8 cellular contexts compared by ENCODE assay signal in genomic region chr1:235253219-235253640, GRCh38.
DNase-seq lines count a peak whose midpoint lies in the region; ATAC-seq and TF ChIP-seq lines count a peak whose summit lies in the region.

No MANE protein-coding gene starts in this region.

- H3K9me3 ChIP-seq in PC-9 (ENCODE audit: insufficient read depth, low read depth) (no peaks in the 10 kb centered on the region), osteoblast (ENCODE audit: low read depth, low read length) (no peaks in the 10 kb centered on the region), transverse colon (no peaks in the 10 kb centered on the region)

- H3K27ac ChIP-seq in PC-9: no peak overlapping the region
- no peak overlapping the region for H3K27ac ChIP-seq in osteoblast (ENCODE audit: low read depth, low read length)
- no peak overlapping the region for H3K27ac ChIP-seq in transverse colon

- no peaks in the 10 kb centered on the region for H3K27me3 ChIP-seq in PC-9 (ENCODE audit: insufficient read depth, low read depth)
- H3K27me3 ChIP-seq in osteoblast (ENCODE audit: insufficient read depth, low read length): no peaks in the 10 kb centered on the region
- H3K27me3 ChIP-seq in transverse colon: no peaks in the 10 kb centered on the region

- CTCF ChIA-PET in PC-9 (lab: Charles Lee): interaction anchor here (0.6 to 1.7 kb wide), 2 partner anchors 22 to 47 kb away, joined by 3 to 6 read pairs; no protein-coding TSS in a partner anchor

- H3F3A ChIP-seq in PC-9 (ENCODE audit: insufficient read depth, low read depth): peaks cover 37% of the 10 kb centered on the region

- 0 to 10% methylated on average over 1 of the region's 1 CpG for WGBS in transverse colon (ENCODE audit: low coverage in 1 of 2), 2 donors

- 0 out of 2 replicates have a peak, but pooled peaks cover 13% of the 10 kb centered on the region for H3K36me3 ChIP-seq in PC-9 (ENCODE audit: low read depth)
- H3K36me3 ChIP-seq in osteoblast (ENCODE audit: insufficient read depth, low read length): peaks cover 8% of the 10 kb centered on the region
- no peaks in the 10 kb centered on the region for H3K36me3 ChIP-seq in transverse colon

- in situ Hi-C loops in transverse colon (cut with MboI; ENCODE audit: low pct_ligation_motif_present in 1 of 4, low pct_unique_long_range_greater_than_20kb in 1 of 4, low sequenced_read_pairs in 3 of 4): loop anchor here in 2 of 4 donors (10.0 kb wide), 1 partner anchor 162 kb away; no protein-coding TSS in a partner anchor

- TF ChIP-seq POLR2A in transverse colon (IDR thresholded peaks at IDR 0.05): no peak

- peak; percentile 88 for TF ChIP-seq CTCF in PC-9 (conservative IDR thresholded peaks at IDR 0.05)
- TF ChIP-seq CTCF in fibroblast of villous mesenchyme (IDR thresholded peaks at IDR 0.05; ENCODE audit: insufficient read depth, low read depth, low read length): peak; percentile 93
- peak; percentile 96 for TF ChIP-seq CTCF in osteoblast (IDR thresholded peaks at IDR 0.05; ENCODE audit: extremely low read depth, low read depth, low read length)
- TF ChIP-seq CTCF in transverse colon (IDR thresholded peaks at IDR 0.05): peak; percentile 68 to 80 (median 79)

- peak; percentile 55 for ATAC-seq in GM19328 (IDR thresholded peaks at IDR 0.05; ENCODE audit: unreplicated experiment)

- H3K4me2 ChIP-seq in PC-9 (no peak overlapping the region), osteoblast (ENCODE audit: insufficient read depth, low read length) (no peak overlapping the region)

- H4K20me1 ChIP-seq in PC-9 (ENCODE audit: insufficient read depth) (peaks cover 16% of the 10 kb centered on the region; the same call in 1 of the 2 replicates), osteoblast (ENCODE audit: insufficient read depth, low read length) (peaks cover 18% of the 10 kb centered on the region)

- POLR2A ChIA-PET in PC-9 (lab: Charles Lee; ENCODE audit: unreplicated experiment): no interaction called here

- TF ChIP-seq RAD21 in Ishikawa (IDR thresholded peaks at IDR 0.05; ENCODE audit: low read depth): peak; percentile 93

- H3K4me3 ChIP-seq in PC-9: no peak overlapping the region
- no peak overlapping the region for H3K4me3 ChIP-seq in fibroblast of villous mesenchyme (ENCODE audit: low read depth, low read length)
- no peak overlapping the region for H3K4me3 ChIP-seq in osteoblast (ENCODE audit: insufficient read depth, low read length)
- H3K4me3 ChIP-seq in transverse colon: no peak overlapping the region

- DNase-seq in Ammon's horn (ENCODE audit: low spot score) (peak; percentile 85), PC-9 (peak; percentile 68 to 71), activated T-helper 1 cell treated with Interleukin-2 at 50 U/mL for 16 hours (ENCODE audit: low read depth) (peak; percentile 35), fibroblast of villous mesenchyme (ENCODE audit: low read depth) (peak; percentile 81), osteoblast (ENCODE audit: insufficient read length, low spot score, missing footprints) (no peak), transverse colon (peak; percentile 60)

- peaks cover 26% of the 10 kb centered on the region for H3K79me2 ChIP-seq in PC-9 (ENCODE audit: low read depth)
- H3K79me2 ChIP-seq in osteoblast (ENCODE audit: insufficient read depth, low read length): peaks cover 24% of the 10 kb centered on the region

- TF ChIP-seq EP300 in Ishikawa (IDR thresholded peaks at IDR 0.05; ENCODE audit: borderline replicate concordance): no peak
- TF ChIP-seq EP300 in transverse colon (IDR thresholded peaks at IDR 0.05; ENCODE audit: low read depth): no peak

- intact Hi-C loops in PC-9 (cut with micrococcal nuclease; ENCODE audit: unreplicated experiment): loop anchor here (1.0 kb wide), 3 partner anchors 75 to 162 kb away; partner anchors contain the start of genes ARID4B, GGPS1 and TBCE
- intact Hi-C loops in transverse colon (cut with DNase I; ENCODE audit: low total_unique reads): loop anchor here (5.0 to 10.0 kb wide), 2 partner anchors 72 to 159 kb away; partner anchors contain the start of genes ARID4B and GGPS1

- H3K4me1 ChIP-seq in PC-9 (replicated peaks; ENCODE audit: insufficient read depth) (peaks cover 8% of the 10 kb centered on the region; the same call in 1 of the 2 replicates), osteoblast (ENCODE audit: insufficient read depth, low read length) (peaks cover 3% of the 10 kb centered on the region), transverse colon (peaks cover 0 to 12% (median 0%) of the 10 kb centered on the region in 4 donors)

- no TSS peak for BruUV-seq in PC-9 (replicated peaks; lab: Mats Ljungman, UMichigan)

- H3K9me2 ChIP-seq in PC-9 (ENCODE audit: insufficient read depth): no peaks in the 10 kb centered on the region

- H2AFZ ChIP-seq in PC-9 (no peak overlapping the region), osteoblast (ENCODE audit: low read length) (no peak overlapping the region)

TF ChIP-seq in Ishikawa, 13 proteins besides CTCF, POLR2A, EP300 and RAD21:
- TF ChIP-seq ZBTB7A (IDR thresholded peaks at IDR 0.05; ENCODE audit: low read depth) (no peak), YY1 (IDR thresholded peaks at IDR 0.05; ENCODE audit: low read depth) (peak; percentile 49; the same call in 1 of the 2 replicates), TEAD4 (IDR thresholded peaks at IDR 0.05) (0 out of 2 replicates have a peak, but pooled peaks have one; percentile 16)
